ENCODE assay signal across 8 cellular contexts in the genomic region with DNA sequence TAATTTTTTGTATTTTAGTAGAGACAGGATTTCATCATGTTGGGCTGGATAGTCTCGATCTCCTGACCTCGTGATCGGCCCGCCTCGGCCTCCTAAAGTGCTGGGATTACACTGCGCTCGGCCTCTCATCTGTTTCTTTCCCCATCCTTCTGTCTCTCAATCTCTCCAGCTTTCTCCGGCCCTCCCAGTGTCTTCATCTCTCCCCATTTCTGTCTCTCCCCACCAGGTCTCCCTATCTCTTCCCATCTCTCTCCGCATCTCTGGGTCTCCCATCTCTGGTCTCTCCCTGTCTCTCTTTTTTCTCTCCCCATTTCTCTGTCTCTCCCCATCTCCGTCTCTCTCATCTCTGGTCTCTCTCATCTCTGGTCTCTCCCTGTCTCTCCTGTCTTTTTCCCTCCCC. TPM values are rescaled to one million over a fixed set of nuclear protein-coding genes. Genes with fewer than 3 reads are reported as not detected.
DNase-seq lines count a peak whose midpoint lies in the region; ATAC-seq and TF ChIP-seq lines count a peak whose summit lies in the region.
"Had no signal": no experiment of that assay in that cellular context is flagged by ENCODE, and none has a peak within 500 bp of the region (broad histone marks: within the 10 kb centered on the region; RNA-seq: fewer than 3 reads in every experiment).

No MANE protein-coding gene starts in this region.

- TF ChIP-seq EP300 in SK-N-SH (IDR thresholded peaks at IDR 0.05; ENCODE audit: borderline replicate concordance in 1 of 2, low read depth in 1 of 2, low read length in 1 of 2): no peak

- H3K27me3 ChIP-seq in SK-N-SH (ENCODE audit: insufficient read depth): no peaks in the 10 kb centered on the region
- no peaks in the 10 kb centered on the region for H3K27me3 ChIP-seq in fibroblast of lung (ENCODE audit: control insufficient read depth, insufficient read depth, low read length)
- no peaks in the 10 kb centered on the region for H3K27me3 ChIP-seq in thoracic aorta (replicated peaks; ENCODE audit: insufficient read depth)

- peak overlapping the region; percentile 66 for H3K4me2 ChIP-seq in SK-N-SH
- H3K4me2 ChIP-seq in fibroblast of lung (ENCODE audit: extremely low read depth, insufficient read depth, low read length): peak overlapping the region; percentile 77

- H3K27ac ChIP-seq in SK-N-SH (ENCODE audit: low read depth in 2 of 2, low read length in 1 of 2) (peak overlapping the region in 1 of 2 experiments; percentile 2; a peak in 1 of 4 replicates), fibroblast of lung (ENCODE audit: insufficient read depth, low read length) (peak overlapping the region; percentile 66), thoracic aorta (no peak overlapping the region)
- H3K27ac ChIP-seq: foreskin keratinocyte had no signal

- H2AFZ ChIP-seq in SK-N-SH (ENCODE audit: low read depth): peak overlapping the region; percentile 83; the same call in 1 of the 2 replicates
- H2AFZ ChIP-seq in fibroblast of lung (ENCODE audit: low read length): peak overlapping the region; percentile 36

- DNase-seq in SK-N-SH (no peak), fibroblast of lung (ENCODE audit: low read depth in 2 of 2) (no peak), thoracic aorta (ENCODE audit: low spot score) (no peak), RPMI8226 (no peak), RKO (ENCODE audit: low spot score) (no peak)

- CTCF ChIA-PET in SK-N-SH (lab: Yijun Ruan, JAX): interaction anchor here (0.9 to 24.6 kb wide), 17 partner anchors 11 to 279 kb away, joined by 3 to 603 read pairs (median 9); partner anchors contain the start of gene NFIX

- H4K20me1 ChIP-seq in SK-N-SH (ENCODE audit: insufficient read depth) (no peaks in the 10 kb centered on the region), fibroblast of lung (ENCODE audit: control insufficient read depth, extremely low read depth, insufficient read depth, low read length) (no peaks in the 10 kb centered on the region)

- ATAC-seq in SK-N-SH treated with all-trans-retinoic acid at 6 μM for 48 hours: no peak
- ATAC-seq in thoracic aorta (ENCODE audit: insufficient number of reproducible peaks, low FRiP score, low read depth): no peak

- peak overlapping the region; percentile 67 for H3K9ac ChIP-seq in SK-N-SH
- H3K9ac ChIP-seq in fibroblast of lung (ENCODE audit: insufficient read depth, low read length): peak overlapping the region; percentile 49

- H3K4me1 ChIP-seq in SK-N-SH (ENCODE audit: control insufficient read depth in 1 of 2, insufficient read depth in 2 of 2, low read depth in 1 of 2, low read length in 1 of 2) (peaks cover 0 to 8% of the 10 kb centered on the region in 2 experiments; a peak in 1 of 4 replicates), fibroblast of lung (ENCODE audit: control insufficient read depth, extremely low read depth, insufficient read depth, low read length) (peaks cover 11% of the 10 kb centered on the region), thoracic aorta (ENCODE audit: control insufficient read depth in 1 of 2, low read depth in 2 of 2) (peaks cover 0 to 5% of the 10 kb centered on the region in 2 donors)
- H3K4me1 ChIP-seq: foreskin keratinocyte had no signal

- TF ChIP-seq RAD21 in SK-N-SH (IDR thresholded peaks at IDR 0.05; ENCODE audit: low read length): no peak

- no peaks in the 10 kb centered on the region for H3K36me3 ChIP-seq in SK-N-SH (replicated peaks in 1 of 2; ENCODE audit: control insufficient read depth in 1 of 2, insufficient read depth in 2 of 2, low read length in 1 of 2)
- H3K36me3 ChIP-seq in fibroblast of lung (ENCODE audit: control insufficient read depth, insufficient read depth, low read length): no peaks in the 10 kb centered on the region
- H3K36me3 ChIP-seq in thoracic aorta: no peaks in the 10 kb centered on the region

- H3K4me3 ChIP-seq in SK-N-SH (ENCODE audit: low read depth in 2 of 2, low read length in 1 of 2) (peak overlapping the region; percentile 34 to 39), fibroblast of lung (replicated peaks in 1 of 4; ENCODE audit: control extremely low read depth in 1 of 4, insufficient read depth in 1 of 4, low read depth in 3 of 4, low read length in 4 of 4) (peak overlapping the region in 3 of 4 experiments; percentile 39 to 55 (median 54)), thoracic aorta (peak overlapping the region; percentile 62)

- H3K79me2 ChIP-seq in SK-N-SH (ENCODE audit: insufficient read depth): no peaks in the 10 kb centered on the region
- H3K79me2 ChIP-seq in fibroblast of lung (ENCODE audit: control insufficient read depth, insufficient read depth, low read length): no peaks in the 10 kb centered on the region

- 66% methylated on average over 10 of the region's 10 CpGs for WGBS in SK-N-SH (ENCODE audit: low lambda C conversion rate)

- H3F3A ChIP-seq in SK-N-SH (replicated peaks; ENCODE audit: insufficient read depth): no peaks in the 10 kb centered on the region

- TF ChIP-seq CTCF in SK-N-SH (IDR thresholded peaks at IDR 0.05) (no peak), fibroblast of lung (conservative IDR thresholded peaks at IDR 0.05 in 1 of 2, IDR thresholded peaks at IDR 0.05 in 1 of 2; ENCODE audit: low read depth in 1 of 2, low read length in 2 of 2) (no peak), thoracic aorta (IDR thresholded peaks at IDR 0.05) (no peak)

- POLR2A ChIA-PET in SK-N-SH (lab: Yijun Ruan, JAX): interaction anchor here (1.0 kb wide), 3 partner anchors 75 to 78 kb away, joined by 3 to 6 read pairs (median 3); no protein-coding TSS in a partner anchor

- H3K9me2 ChIP-seq in SK-N-SH: no peaks in the 10 kb centered on the region

- H3K9me3 ChIP-seq in SK-N-SH (no peaks in the 10 kb centered on the region), fibroblast of lung (ENCODE audit: control insufficient read depth, insufficient read depth, low read depth, low read length) (no peaks in the 10 kb centered on the region), thoracic aorta (no peaks in the 10 kb centered on the region)

TF ChIP-seq in SK-N-SH, 30 proteins besides CTCF, POLR2A, EP300 and RAD21 (continues in another document):
- TF ChIP-seq TCF12 (IDR thresholded peaks at IDR 0.05) (no peak), GATA2 (CRISPR knock-in tag; IDR thresholded peaks at IDR 0.05) (no peak), EZH2phosphoT487 (IDR thresholded peaks at IDR 0.05; ENCODE audit: borderline replicate concordance, low read depth) (no peak), RCOR1 (IDR thresholded peaks at IDR 0.05; ENCODE audit: low read length) (no peak), JUND (IDR thresholded peaks at IDR 0.05) (no peak)

TF ChIP-seq in SK-N-SH treated with all-trans-retinoic acid at 6 μM for 48 hours, 23 proteins besides CTCF, POLR2A, EP300 and RAD21 (continues in another document):
- TF ChIP-seq TOX (CRISPR knock-in tag; IDR thresholded peaks at IDR 0.05; ENCODE audit: borderline replicate concordance): no peak
- TF ChIP-seq ZFP30 (CRISPR knock-in tag; IDR thresholded peaks at IDR 0.05): no peak
- no peak for TF ChIP-seq ZFP3 (CRISPR knock-in tag; IDR thresholded peaks at IDR 0.05)

RNA-seq across cellular contexts. Expression of gene NFIX, which starts 12.2 kb away (rescaled TPM):
- polyA plus RNA-seq in SK-N-SH (2012; rRNA removed): 5.1 and 14.8 TPM in 2 replicates
- 9.1 and 13.3 TPM in 2 replicates for polyA plus RNA-seq in SK-N-SH (2012; cell fraction: cytosol; rRNA removed)
- 14.0 and 14.9 TPM in 2 replicates for polyA plus RNA-seq in SK-N-SH (2012; cell fraction: nucleus; rRNA removed)
- total RNA-seq in fibroblast of lung: 55.2 and 74.8 TPM in 2 replicates
- polyA plus RNA-seq in fibroblast of lung: 35.7 and 75.9 TPM in 2 replicates
- 139 and 196 TPM in 2 replicates for polyA plus RNA-seq in fibroblast of lung (2012)
- polyA minus RNA-seq in fibroblast of lung (ENCODE audit: low replicate concordance): 272 and 385 TPM in 2 replicates
- total RNA-seq in thoracic aorta: 100 to 1,000 TPM; 126 to 145 TPM

RNA-seq across cellular contexts. Expression of gene DAND5, which starts 13.7 kb away (rescaled TPM):
- 1.0 and 1.6 TPM in 2 replicates for polyA plus RNA-seq in SK-N-SH (2012; rRNA removed)
- polyA plus RNA-seq in SK-N-SH (2012; cell fraction: cytosol; rRNA removed): 0.95 and 1.0 TPM in 2 replicates
- polyA plus RNA-seq in SK-N-SH (2012; cell fraction: nucleus; rRNA removed): 1.4 and 3.0 TPM in 2 replicates
- not detected in 2 replicates for total RNA-seq in fibroblast of lung
- polyA plus RNA-seq in fibroblast of lung: 0.03 TPM in 1 of 2 replicates, not detected in the other
- not detected in 2 replicates for polyA plus RNA-seq in fibroblast of lung (2012)
- polyA minus RNA-seq in fibroblast of lung (ENCODE audit: low replicate concordance): not detected in 2 replicates
- total RNA-seq in thoracic aorta: not detected
- total RNA-seq: ureter had no signal

RNA-seq across cellular contexts. Expression of gene GADD45GIP1, which starts 26.1 kb away (rescaled TPM):
- 65.7 and 91.8 TPM in 2 replicates for polyA plus RNA-seq in SK-N-SH (2012; rRNA removed)
- polyA plus RNA-seq in SK-N-SH (2012; cell fraction: cytosol; rRNA removed): 55.7 and 67.8 TPM in 2 replicates
- 31.0 and 46.6 TPM in 2 replicates for polyA plus RNA-seq in SK-N-SH (2012; cell fraction: nucleus; rRNA removed)
- 17.7 and 19.7 TPM in 2 replicates for total RNA-seq in fibroblast of lung
- 19.5 and 28.2 TPM in 2 replicates for polyA plus RNA-seq in fibroblast of lung
- 51.3 and 70.6 TPM in 2 replicates for polyA plus RNA-seq in fibroblast of lung (2012)
- 2.0 and 6.3 TPM in 2 replicates for polyA minus RNA-seq in fibroblast of lung (ENCODE audit: low replicate concordance)
- 10 to 100 TPM; 30.2 to 42.8 TPM for total RNA-seq in thoracic aorta

RNA-seq across cellular contexts. Expression of gene RAD23A, which starts 37.4 kb away (rescaled TPM):
- 60.4 and 116 TPM in 2 replicates for polyA plus RNA-seq in SK-N-SH (2012; rRNA removed)
- 49.7 and 70.4 TPM in 2 replicates for polyA plus RNA-seq in SK-N-SH (2012; cell fraction: cytosol; rRNA removed)
- polyA plus RNA-seq in SK-N-SH (2012; cell fraction: nucleus; rRNA removed): 173 and 199 TPM in 2 replicates
- total RNA-seq in fibroblast of lung: 51.1 and 72.2 TPM in 2 replicates
- polyA plus RNA-seq in fibroblast of lung: 46.2 and 62.5 TPM in 2 replicates
- 96.7 and 122 TPM in 2 replicates for polyA plus RNA-seq in fibroblast of lung (2012)
- 171 and 199 TPM in 2 replicates for polyA minus RNA-seq in fibroblast of lung (ENCODE audit: low replicate concordance)
- 100 to 1,000 TPM; 116 to 130 TPM for total RNA-seq in thoracic aorta

RNA-seq across cellular contexts. Expression of gene CALR, which starts 44.7 kb away (rescaled TPM):
- polyA plus RNA-seq in SK-N-SH (2012; rRNA removed) (1,316 and 1,334 TPM in 2 replicates), fibroblast of lung (2,698 and 2,757 TPM in 2 replicates)
- 1,211 and 1,253 TPM in 2 replicates for polyA plus RNA-seq in SK-N-SH (2012; cell fraction: cytosol; rRNA removed)
- 904 and 910 TPM in 2 replicates for polyA plus RNA-seq in SK-N-SH (2012; cell fraction: nucleus; rRNA removed)
- total RNA-seq in fibroblast of lung (839 and 1,447 TPM in 2 replicates), thoracic aorta (100 to 1,000 TPM; 415 to 467 TPM)
- 1,925 and 2,136 TPM in 2 replicates for polyA plus RNA-seq in fibroblast of lung (2012)
- 2,089 and 2,615 TPM in 2 replicates for polyA minus RNA-seq in fibroblast of lung (ENCODE audit: low replicate concordance)
